In genomic region chr2:44490726-44491125, GRCh38 we compare ENCODE assay signal across 18 cellular contexts.
DNase-seq lines count a peak whose midpoint lies in the region; TF ChIP-seq lines count a peak whose summit lies in the region.
"Had no signal": no experiment of that assay in that cellular context is flagged by ENCODE, and none has a peak within 500 bp of the region (broad histone marks: within the 10 kb centered on the region; RNA-seq: fewer than 3 reads in every experiment).

No MANE protein-coding gene starts in this region.

- H3K36me3 ChIP-seq in breast epithelium (no peaks in the 10 kb centered on the region), mammary epithelial cell (ENCODE audit: insufficient read depth, low read length) (no peaks in the 10 kb centered on the region), trophoblast cell (ENCODE audit: control insufficient read depth in 1 of 2, insufficient read depth in 2 of 2, low read length in 2 of 2) (no peaks in the 10 kb centered on the region)
- H3K36me3 ChIP-seq: BLaER1 treated with 17β-estradiol and CSF1 and Interleukin-3, amounts not matched to agents 10 nM and 100 nM had no signal

- H3K79me2 ChIP-seq in mammary epithelial cell (ENCODE audit: insufficient read depth, low read length) (no peaks in the 10 kb centered on the region), trophoblast cell (ENCODE audit: control insufficient read depth, insufficient read depth, low read length, poor library complexity) (no peaks in the 10 kb centered on the region)

- intact Hi-C loops in MCF 10A (cut with micrococcal nuclease) = no loop called here
- intact Hi-C loops in breast epithelium (cut with DNase I; ENCODE audit: low total_unique reads) = no loop called here
- intact Hi-C loops in mammary epithelial cell (cut with micrococcal nuclease) = no loop called here

- H4K8ac ChIP-seq in trophoblast cell (ENCODE audit: low read depth, low read length) = no peak overlapping the region

- dilution Hi-C loops in mammary epithelial cell (cut with HindIII; ENCODE audit: low sequenced_read_pairs) = no loop called here

- no peak overlapping the region for H2AK5ac ChIP-seq in trophoblast cell (ENCODE audit: low read length)

- no peak overlapping the region for H4K12ac ChIP-seq in trophoblast cell (ENCODE audit: low read depth, low read length)

- no TSS peak for BruUV-seq in MCF 10A (replicated peaks; lab: Mats Ljungman, UMichigan)
- no TSS peak for BruUV-seq in mammary epithelial cell (replicated peaks; lab: Mats Ljungman, UMichigan)

- H3K4me3 ChIP-seq in breast epithelium = no peak overlapping the region
- H3K4me3 ChIP-seq in mammary epithelial cell (replicated peaks in 1 of 3; ENCODE audit: insufficient read depth in 1 of 3, low read depth in 2 of 3, low read length in 3 of 3) = no peak overlapping the region
- no peak overlapping the region for H3K4me3 ChIP-seq in trophoblast cell (ENCODE audit: low read depth, low read length)
- H3K4me3 ChIP-seq: A549; BLaER1 treated with 17β-estradiol and CSF1 and Interleukin-3, amounts not matched to agents 10 nM and 100 nM had no signal

- H2BK5ac ChIP-seq in trophoblast cell (ENCODE audit: low read depth, low read length, poor library complexity) = no peak overlapping the region

- H3K27me3 Mint-ChIP-seq in MCF 10A (ENCODE audit: insufficient read depth, unreplicated experiment) = no peaks in the 10 kb centered on the region
- no peaks in the 10 kb centered on the region for H3K27me3 Mint-ChIP-seq in activated CD4-positive, alpha-beta T cell treated with anti-CD3 and anti-CD28 coated beads, Interleukin-2, amount 10 ng/mL, durations not matched to agents 7 days and 5 days
- H3K27me3 Mint-ChIP-seq: B cell; CD4-positive, alpha-beta T cell had no signal

- H3K9me3 ChIP-seq in breast epithelium = no peaks in the 10 kb centered on the region
- H3K9me3 ChIP-seq in mammary epithelial cell (replicated peaks; ENCODE audit: insufficient read depth, low read length) = no peaks in the 10 kb centered on the region
- H3K9me3 ChIP-seq in trophoblast cell (ENCODE audit: insufficient read depth, low read depth, low read length) = no peaks in the 10 kb centered on the region
- H3K9me3 ChIP-seq: A549, Caco-2 had no signal

- no peaks in the 10 kb centered on the region for H3K27me3 ChIP-seq in breast epithelium
- H3K27me3 ChIP-seq in mammary epithelial cell (ENCODE audit: insufficient read depth, low read length) = no peaks in the 10 kb centered on the region
- H3K27me3 ChIP-seq in trophoblast cell (ENCODE audit: insufficient read depth, low read length) = no peaks in the 10 kb centered on the region
- H3K27me3 ChIP-seq: BLaER1 treated with 17β-estradiol and CSF1 and Interleukin-3, amounts not matched to agents 10 nM and 100 nM had no signal

- H3K9ac ChIP-seq in mammary epithelial cell (ENCODE audit: insufficient read depth, low read length) = no peak overlapping the region
- no peak overlapping the region for H3K9ac ChIP-seq in trophoblast cell (ENCODE audit: low read length)
- H3K9ac ChIP-seq: BLaER1 treated with 17β-estradiol and CSF1 and Interleukin-3, amounts not matched to agents 10 nM and 100 nM had no signal

- H3K9me3 Mint-ChIP-seq in MCF 10A (ENCODE audit: unreplicated experiment) = no peaks in the 10 kb centered on the region
- no peaks in the 10 kb centered on the region for H3K9me3 Mint-ChIP-seq in activated CD4-positive, alpha-beta T cell treated with anti-CD3 and anti-CD28 coated beads, Interleukin-2, amount 10 ng/mL, durations not matched to agents 7 days and 5 days
- H3K9me3 Mint-ChIP-seq: CD4-positive, alpha-beta T cell; CD8-positive, alpha-beta T cell had no signal

- H3K4me3 Mint-ChIP-seq in MCF 10A (ENCODE audit: unreplicated experiment) = no peak overlapping the region
- H3K4me3 Mint-ChIP-seq in activated CD4-positive, alpha-beta T cell treated with anti-CD3 and anti-CD28 coated beads, Interleukin-2, amount 10 ng/mL, durations not matched to agents 7 days and 5 days = no peak overlapping the region
- H3K4me3 Mint-ChIP-seq: B cell; CD4-positive, alpha-beta T cell; CD8-positive, alpha-beta T cell had no signal

- in situ Hi-C loops in mammary epithelial cell (cut with MboI; ENCODE audit: low sequenced_read_pairs in 2 of 2) = loop anchor here (25.0 kb wide), 2 partner anchors 247 to 472 kb away; no protein-coding TSS in a partner anchor

- no peak overlapping the region for H2AFZ ChIP-seq in mammary epithelial cell (ENCODE audit: low read depth, low read length)
- H2AFZ ChIP-seq in trophoblast cell (ENCODE audit: insufficient read depth, low read length, poor library complexity) = no peak overlapping the region

- TF ChIP-seq CTCF in MCF 10A (IDR thresholded peaks at IDR 0.05; ENCODE audit: unreplicated experiment) (no peak), breast epithelium (IDR thresholded peaks at IDR 0.05) (no peak), mammary epithelial cell (conservative IDR thresholded peaks at IDR 0.05 in 1 of 2, IDR thresholded peaks at IDR 0.05 in 1 of 2; ENCODE audit: extremely low read depth in 1 of 2, insufficient read depth in 1 of 2, low read depth in 1 of 2, low read length in 2 of 2) (no peak)

- peak; percentile 8 for DNase-seq in MCF 10A (ENCODE audit: unreplicated experiment)
- DNase-seq in breast epithelium (ENCODE audit: low spot score in 2 of 2) = no peak
- DNase-seq in mammary epithelial cell = peak; percentile 9
- DNase-seq in trophoblast cell = peak; percentile 40 to 52
- no peak for DNase-seq in activated CD4-positive, alpha-beta T cell treated with anti-CD3 and anti-CD28 coated beads, Interleukin-2, amount 10 ng/mL, durations not matched to agents 7 days and 5 days
- no peak for DNase-seq in substantia nigra (lab: John Stamatoyannopoulos, UW)
- DNase-seq: AML-193; Caco-2; Calu3; CD4-positive, alpha-beta T cell; CD8-positive, alpha-beta T cell; DMS79 treated with DMSO at 0.1 percent for 48 hours; GF-D8 had no signal

- no peak overlapping the region for H3K27ac Mint-ChIP-seq in MCF 10A (ENCODE audit: low read depth, unreplicated experiment)
- H3K27ac Mint-ChIP-seq in activated CD4-positive, alpha-beta T cell treated with anti-CD3 and anti-CD28 coated beads, Interleukin-2, amount 10 ng/mL, durations not matched to agents 7 days and 5 days = no peak overlapping the region
- H3K27ac Mint-ChIP-seq: B cell; CD4-positive, alpha-beta T cell; CD8-positive, alpha-beta T cell had no signal

- no peak overlapping the region for H3K4ac ChIP-seq in trophoblast cell (ENCODE audit: low read depth, low read length)

- H2BK12ac ChIP-seq in trophoblast cell (ENCODE audit: low read length) = no peak overlapping the region

- no peak overlapping the region for H3K27ac ChIP-seq in breast epithelium
- no peak overlapping the region for H3K27ac ChIP-seq in mammary epithelial cell (ENCODE audit: insufficient read depth, low read depth, low read length)
- H3K27ac ChIP-seq in trophoblast cell (ENCODE audit: low read depth, low read length) = no peak overlapping the region
- no peak overlapping the region for H3K27ac ChIP-seq in substantia nigra (ENCODE audit: low read depth, low read length, poor library complexity, severe bottlenecking)
- H3K27ac ChIP-seq: 22Rv1; A549; BLaER1 treated with 17β-estradiol and CSF1 and Interleukin-3, amounts not matched to agents 10 nM and 100 nM; C4-2B had no signal

- no peaks in the 10 kb centered on the region for H3K4me1 Mint-ChIP-seq in MCF 10A (ENCODE audit: insufficient read depth, unreplicated experiment)
- no peaks in the 10 kb centered on the region for H3K4me1 Mint-ChIP-seq in activated CD4-positive, alpha-beta T cell treated with anti-CD3 and anti-CD28 coated beads, Interleukin-2, amount 10 ng/mL, durations not matched to agents 7 days and 5 days
- H3K4me1 Mint-ChIP-seq: B cell had no signal

- no peak overlapping the region for H4K91ac ChIP-seq in trophoblast cell (ENCODE audit: low read depth, low read length)

- no peak overlapping the region for H2BK120ac ChIP-seq in trophoblast cell (ENCODE audit: insufficient read depth, low read length, poor library complexity)

- H3K36me3 Mint-ChIP-seq in MCF 10A (ENCODE audit: insufficient read depth, unreplicated experiment) = no peaks in the 10 kb centered on the region
- H3K36me3 Mint-ChIP-seq in activated CD4-positive, alpha-beta T cell treated with anti-CD3 and anti-CD28 coated beads, Interleukin-2, amount 10 ng/mL, durations not matched to agents 7 days and 5 days (ENCODE audit: low read depth) = no peaks in the 10 kb centered on the region

- H4K20me1 ChIP-seq in mammary epithelial cell (ENCODE audit: insufficient read depth, low read length) = no peaks in the 10 kb centered on the region
- H4K20me1 ChIP-seq: BLaER1 treated with 17β-estradiol and CSF1 and Interleukin-3, amounts not matched to agents 10 nM and 100 nM had no signal

- 89% methylated on average over 3 of the region's 3 CpGs for WGBS in mammary epithelial cell (ENCODE audit: low coverage, missing lambda C conversion rate)
- WGBS in trophoblast cell (ENCODE audit: extremely low coverage, insufficient coverage, insufficient read length) = no CpG with 5 or more reads among the region's 3 CpGs

- H3K23ac ChIP-seq in trophoblast cell (ENCODE audit: low read length) = no peak overlapping the region

- POLR2A ChIA-PET in MCF 10A (lab: Yijun Ruan, JAX) = interaction anchor here (0.6 to 0.8 kb wide), 3 partner anchors 12 to 385 kb away, joined by 3 to 6 read pairs (median 3); no protein-coding TSS in a partner anchor
- POLR2A ChIA-PET in activated CD4-positive, alpha-beta T cell treated with anti-CD3 and anti-CD28 coated beads, Interleukin-2, amount 10 ng/mL, durations not matched to agents 7 days and 5 days (lab: Charles Lee) = no interaction called here

- H3K18ac ChIP-seq in trophoblast cell (ENCODE audit: low read length) = no peak overlapping the region

- no peak for TF ChIP-seq POLR2A in breast epithelium (IDR thresholded peaks at IDR 0.05)

- H3K79me1 ChIP-seq in trophoblast cell (ENCODE audit: low read length) = no peaks in the 10 kb centered on the region

- CTCF ChIA-PET in MCF 10A (lab: Yijun Ruan, JAX) (interaction anchor here (0.6 to 2.0 kb wide), 6 partner anchors 11 to 465 kb away, joined by 3 to 11 read pairs (median 4); no protein-coding TSS in a partner anchor), mammary epithelial cell (lab: Charles Lee; ENCODE audit: low non-redundant PET) (no interaction called here)
- CTCF ChIA-PET in activated CD4-positive, alpha-beta T cell treated with anti-CD3 and anti-CD28 coated beads, Interleukin-2, amount 10 ng/mL, durations not matched to agents 7 days and 5 days (lab: Charles Lee) = interaction anchor here (1.2 to 1.9 kb wide), 2 partner anchors 11 to 14 kb away, joined by 4 to 6 read pairs; no protein-coding TSS in a partner anchor

- no peaks in the 10 kb centered on the region for H3K4me1 ChIP-seq in breast epithelium
- H3K4me1 ChIP-seq in mammary epithelial cell (ENCODE audit: insufficient read depth, low read length) = no peaks in the 10 kb centered on the region
- no peaks in the 10 kb centered on the region for H3K4me1 ChIP-seq in trophoblast cell (ENCODE audit: control insufficient read depth in 1 of 2, insufficient read depth in 2 of 2, low read length in 2 of 2)
- H3K4me1 ChIP-seq: A549; BLaER1 treated with 17β-estradiol and CSF1 and Interleukin-3, amounts not matched to agents 10 nM and 100 nM; Caco-2 had no signal

- no peak overlapping the region for H3K4me2 ChIP-seq in mammary epithelial cell (ENCODE audit: insufficient read depth, low read depth, low read length)
- H3K4me2 ChIP-seq in trophoblast cell (ENCODE audit: low read length) = no peak overlapping the region
- H3K4me2 ChIP-seq: A549; BLaER1 treated with 17β-estradiol and CSF1 and Interleukin-3, amounts not matched to agents 10 nM and 100 nM had no signal

- H3K14ac ChIP-seq in trophoblast cell (ENCODE audit: low read length) = no peak overlapping the region

Comparison
In these comparisons a context has a peak if more than half of its experiments do, and no peak if none do; other contexts are left out.
1. DNase-seq: peak in MCF 10A (single experiment), mammary epithelial cell (single experiment) and trophoblast cell (2 of 2); none in breast epithelium (0 of 2), activated CD4-positive, alpha-beta T cell treated with anti-CD3 and anti-CD28 coated beads, Interleukin-2, amount 10 ng/mL, durations not matched to agents 7 days and 5 days (single experiment) and substantia nigra (0 of 49).